22 cellular contexts compared by ENCODE assay signal in the genomic region with DNA sequence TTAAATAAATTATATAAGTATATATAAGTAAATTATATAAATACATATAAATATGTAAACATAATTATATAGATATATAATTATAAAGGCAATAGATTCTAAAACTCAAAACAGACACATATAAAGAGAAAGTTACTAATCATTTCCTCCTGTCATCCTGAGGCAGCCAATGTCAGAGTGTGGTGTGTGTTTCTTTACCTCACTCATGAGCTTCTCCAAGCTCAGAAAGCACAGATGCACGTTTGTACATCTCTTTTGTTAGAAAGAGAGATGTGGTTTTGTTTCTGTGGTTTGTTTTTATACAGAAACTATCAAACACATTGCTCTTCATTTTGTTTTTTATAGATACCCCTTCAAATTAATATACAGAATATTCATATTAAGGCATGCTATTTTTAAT.
A peak's percentile ranks its signal among the peaks of the same experiment; 100 is the strongest.
DNase-seq lines count a peak whose midpoint lies in the region; FAIRE-seq and TF ChIP-seq lines count a peak whose summit lies in the region.
"Had no signal": no experiment of that assay in that cellular context is flagged by ENCODE, and none has a peak within 500 bp of the region (broad histone marks: within the 10 kb centered on the region; RNA-seq: fewer than 3 reads in every experiment).

No MANE protein-coding gene starts in this region.

- H3F3A ChIP-seq in smooth muscle cell (ENCODE audit: low read depth), result no peaks in the 10 kb centered on the region

- CTCF ChIA-PET in activated CD4-positive, alpha-beta memory T cell treated with anti-CD3 and anti-CD28 coated beads for 36 hours (lab: Charles Lee), result interaction anchor here (1.0 kb wide), 1 partner anchor 733 kb away, joined by 3 read pairs; no protein-coding TSS in a partner anchor

- no peak overlapping the region for H3K4me2 ChIP-seq in smooth muscle cell
- H3K4me2 ChIP-seq: SK-N-SH had no signal

- H3K27ac Mint-ChIP-seq in chondrocyte (ENCODE audit: unreplicated experiment), result peak overlapping the region; percentile 27
- no peak overlapping the region for H3K27ac Mint-ChIP-seq in activated CD4-positive, alpha-beta memory T cell treated with anti-CD3 and anti-CD28 coated beads for 36 hours
- H3K27ac Mint-ChIP-seq: CD8-positive, alpha-beta memory T cell had no signal

- H2AFZ ChIP-seq in smooth muscle cell (ENCODE audit: low read depth), result peak overlapping the region; percentile 25

- no peaks in the 10 kb centered on the region for H4K20me1 ChIP-seq in smooth muscle cell (ENCODE audit: low read depth)

- peaks cover 4% of the 10 kb centered on the region for H3K9me3 Mint-ChIP-seq in chondrocyte (ENCODE audit: low read depth)
- no peaks in the 10 kb centered on the region for H3K9me3 Mint-ChIP-seq in activated CD4-positive, alpha-beta memory T cell treated with anti-CD3 and anti-CD28 coated beads for 36 hours
- H3K9me3 Mint-ChIP-seq: CD8-positive, alpha-beta memory T cell had no signal

- 81% methylated on average over 1 of the region's 1 CpG for WGBS in smooth muscle cell (ENCODE audit: low lambda C conversion rate)

- H3K4me1 ChIP-seq in smooth muscle cell (ENCODE audit: low read depth), result no peaks in the 10 kb centered on the region

- H3K4me1 Mint-ChIP-seq in chondrocyte (ENCODE audit: low read depth), result peaks cover 53% of the 10 kb centered on the region
- H3K4me1 Mint-ChIP-seq in activated CD4-positive, alpha-beta memory T cell treated with anti-CD3 and anti-CD28 coated beads for 36 hours (ENCODE audit: low read depth), result no peaks in the 10 kb centered on the region
- H3K4me1 Mint-ChIP-seq: CD8-positive, alpha-beta memory T cell had no signal

- DNase-seq in chondrocyte (ENCODE audit: low spot score) (no peak), frontal cortex (ENCODE audit: low spot score in 2 of 2) (no peak), smooth muscle cell (lab: John Stamatoyannopoulos, UW; ENCODE audit: unreplicated experiment) (no peak), T-helper 9 cell (no peak)
- no peak for DNase-seq in activated CD4-positive, alpha-beta memory T cell treated with anti-CD3 and anti-CD28 coated beads for 36 hours
- DNase-seq in stimulated activated naive CD4-positive, alpha-beta T cell treated with Interleukin-2 at 50 U/mL for 16 hours (lab: John Stamatoyannopoulos, UW), result no peak
- DNase-seq: AML-193; C1 segment of cervical spinal cord; Calu3; CD8-positive, alpha-beta memory T cell; DMS153; KBM-7; NCI-H1092 treated with DMSO at 0.1 percent for 48 hours; NCI-H146; NCI-H2029; NCI-H345; NCI-H524; NCI-H774; SIG-M5; SK-N-SH had no signal

- H3K4me3 ChIP-seq in smooth muscle cell, result no peak overlapping the region

- no peak overlapping the region for H3K9ac ChIP-seq in smooth muscle cell (ENCODE audit: low read depth)
- H3K9ac ChIP-seq: SK-N-SH had no signal

- H3K27ac ChIP-seq in smooth muscle cell (ENCODE audit: low read depth), result no peak overlapping the region

- TF ChIP-seq CTCF in chondrocyte (IDR thresholded peaks at IDR 0.05) (no peak), smooth muscle cell (IDR thresholded peaks at IDR 0.05; ENCODE audit: borderline replicate concordance, insufficient read depth, poor library complexity, severe bottlenecking) (no peak)

- H3K36me3 Mint-ChIP-seq in chondrocyte (ENCODE audit: low read depth), result peaks cover 2% of the 10 kb centered on the region
- H3K36me3 Mint-ChIP-seq in activated CD4-positive, alpha-beta memory T cell treated with anti-CD3 and anti-CD28 coated beads for 36 hours, result no peaks in the 10 kb centered on the region
- H3K36me3 Mint-ChIP-seq: CD8-positive, alpha-beta memory T cell had no signal

- FAIRE-seq in G401.6 (lab: Jason Lieb, UNC), result peak; percentile 94
- FAIRE-seq in frontal cortex (lab: Jason Lieb, UNC), result peak; percentile 72
- FAIRE-seq: H54 had no signal

- no peaks in the 10 kb centered on the region for H3K36me3 ChIP-seq in smooth muscle cell (ENCODE audit: low read depth)

- no peaks in the 10 kb centered on the region for H3K27me3 ChIP-seq in smooth muscle cell (ENCODE audit: low read depth)

- H3K27me3 Mint-ChIP-seq in chondrocyte (ENCODE audit: low read depth), result no peaks in the 10 kb centered on the region
- H3K27me3 Mint-ChIP-seq in activated CD4-positive, alpha-beta memory T cell treated with anti-CD3 and anti-CD28 coated beads for 36 hours, result peaks cover 3% of the 10 kb centered on the region

- no peaks in the 10 kb centered on the region for H3K79me2 ChIP-seq in smooth muscle cell (ENCODE audit: low read depth)

- intact Hi-C loops in activated CD4-positive, alpha-beta memory T cell treated with anti-CD3 and anti-CD28 coated beads for 36 hours (cut with micrococcal nuclease), result no loop called here

- no peaks in the 10 kb centered on the region for H3K9me3 ChIP-seq in smooth muscle cell (replicated peaks; ENCODE audit: low read depth)
- H3K9me3 ChIP-seq: SK-N-SH had no signal

- POLR2A ChIA-PET in activated CD4-positive, alpha-beta memory T cell treated with anti-CD3 and anti-CD28 coated beads for 36 hours (lab: Charles Lee), result no interaction called here

- H3K4me3 Mint-ChIP-seq in chondrocyte (ENCODE audit: unreplicated experiment), result no peak overlapping the region
- no peak overlapping the region for H3K4me3 Mint-ChIP-seq in activated CD4-positive, alpha-beta memory T cell treated with anti-CD3 and anti-CD28 coated beads for 36 hours
- H3K4me3 Mint-ChIP-seq: CD8-positive, alpha-beta memory T cell had no signal
